15 cellular contexts compared by ENCODE assay signal in genomic region chr11:71151561-71151960, GRCh38.
DNase-seq lines count a peak whose midpoint lies in the region; ATAC-seq and TF ChIP-seq lines count a peak whose summit lies in the region.
"Had no signal": no experiment of that assay in that cellular context is flagged by ENCODE, and none has a peak within 500 bp of the region (broad histone marks: within the 10 kb centered on the region; RNA-seq: fewer than 3 reads in every experiment).

No MANE protein-coding gene starts in this region.

- no peak overlapping the region for H3K4me3 ChIP-seq in Caco-2 (ENCODE audit: low read depth, low read length)
- no peak overlapping the region for H3K4me3 ChIP-seq in sigmoid colon
- H3K4me3 ChIP-seq in colonic mucosa = no peak overlapping the region

- H3K9ac ChIP-seq in colonic mucosa (ENCODE audit: low read depth in 2 of 2, low read length in 2 of 2) = no peak overlapping the region

- CTCF ChIA-PET in Caco-2 (lab: Charles Lee) = no interaction called here

- H3K9me3 Mint-ChIP-seq in Caco-2 (ENCODE audit: unreplicated experiment) (no peaks in the 10 kb centered on the region), nephron (peaks cover 6% of the 10 kb centered on the region)
- H3K9me3 Mint-ChIP-seq: CD8-positive, alpha-beta T cell had no signal

- intact Hi-C loops in Caco-2 (cut with micrococcal nuclease; ENCODE audit: unreplicated experiment) (no loop called here), sigmoid colon (cut with DNase I) (no loop called here), colonic mucosa (cut with DNase I) (no loop called here)

- H3K27ac Mint-ChIP-seq in Caco-2 (ENCODE audit: unreplicated experiment) = peak overlapping the region; percentile 45
- peak overlapping the region in 2 of 3 experiments; percentile 15 to 92 for H3K27ac Mint-ChIP-seq in nephron
- H3K27ac Mint-ChIP-seq: CD8-positive, alpha-beta T cell; HFFc6 had no signal

- 94 to 96% methylated on average over 14 of the region's 14 CpGs for WGBS in sigmoid colon, 2 donors

- BruUV-seq in Caco-2 (replicated peaks; lab: Mats Ljungman, UMichigan) = no TSS peak

- POLR2A ChIA-PET in Caco-2 (lab: Charles Lee) = no interaction called here

- TF ChIP-seq CTCF in Caco-2 (IDR thresholded peaks at IDR 0.05; ENCODE audit: insufficient read depth in 1 of 2, low read depth in 1 of 2, low read length in 1 of 2, severe bottlenecking in 1 of 2, unreplicated experiment in 1 of 2) = no peak
- TF ChIP-seq CTCF in nephron (IDR thresholded peaks at IDR 0.05; ENCODE audit: unreplicated experiment in 3 of 3) = no peak
- TF ChIP-seq CTCF in sigmoid colon (IDR thresholded peaks at IDR 0.05) = no peak
- TF ChIP-seq CTCF in colonic mucosa (IDR thresholded peaks at IDR 0.05) = no peak

- H3K27ac ChIP-seq in sigmoid colon = no peak overlapping the region
- no peak overlapping the region for H3K27ac ChIP-seq in colonic mucosa
- H3K27ac ChIP-seq: 22Rv1 had no signal

- DNase-seq in NCI-H1092 treated with DMSO at 0.1 percent for 48 hours (lab: John Stamatoyannopoulos, UW) (peak; percentile 43), NCI-H1092 (lab: John Stamatoyannopoulos, UW) (no peak), Caco-2 (no peak), sigmoid colon (peak; percentile 33), colonic mucosa (no peak)
- DNase-seq: CD8-positive, alpha-beta T cell; COR-L47; DND-41; GDM1; HCEC 1CT; HFFc6 had no signal

- H3K9me3 ChIP-seq in Caco-2 = no peaks in the 10 kb centered on the region
- H3K9me3 ChIP-seq in sigmoid colon = no peaks in the 10 kb centered on the region
- no peaks in the 10 kb centered on the region for H3K9me3 ChIP-seq in colonic mucosa

- H3K36me3 ChIP-seq in Caco-2 (ENCODE audit: control insufficient read depth, insufficient read depth, low read length) = peaks cover 8% of the 10 kb centered on the region
- no peaks in the 10 kb centered on the region for H3K36me3 ChIP-seq in sigmoid colon
- H3K36me3 ChIP-seq in colonic mucosa = no peaks in the 10 kb centered on the region

- H3K36me3 Mint-ChIP-seq in Caco-2 (ENCODE audit: insufficient read depth, unreplicated experiment) (peaks cover 57% of the 10 kb centered on the region), nephron (ENCODE audit: low read depth) (no peaks in the 10 kb centered on the region)
- H3K36me3 Mint-ChIP-seq: CD14-positive monocyte; CD8-positive, alpha-beta T cell had no signal

- H3K4me1 ChIP-seq in Caco-2 (peaks cover 7% of the 10 kb centered on the region; the same call in 1 of the 2 replicates), sigmoid colon (no peaks in the 10 kb centered on the region), colonic mucosa (no peaks in the 10 kb centered on the region)

- no peak overlapping the region for H3K4me3 Mint-ChIP-seq in Caco-2 (ENCODE audit: unreplicated experiment)
- H3K4me3 Mint-ChIP-seq in nephron = no peak overlapping the region
- H3K4me3 Mint-ChIP-seq: CD8-positive, alpha-beta T cell; HFFc6 had no signal

- no peaks in the 10 kb centered on the region for H3K27me3 Mint-ChIP-seq in Caco-2 (ENCODE audit: insufficient read depth, unreplicated experiment)
- H3K27me3 Mint-ChIP-seq in nephron (ENCODE audit: low read depth) = peaks cover 51% of the 10 kb centered on the region

- TF ChIP-seq POLR2A in sigmoid colon (IDR thresholded peaks at IDR 0.05) = no peak

- ATAC-seq in GM18867 (IDR thresholded peaks at IDR 0.05; ENCODE audit: unreplicated experiment) = no peak
- ATAC-seq: CD8-positive, alpha-beta T cell had no signal

- peaks cover 25% of the 10 kb centered on the region for H3K4me1 Mint-ChIP-seq in Caco-2 (ENCODE audit: low read depth, unreplicated experiment)
- peaks cover 25% of the 10 kb centered on the region for H3K4me1 Mint-ChIP-seq in nephron
- H3K4me1 Mint-ChIP-seq: CD14-positive monocyte had no signal

- TF ChIP-seq EP300 in sigmoid colon (IDR thresholded peaks at IDR 0.05) = no peak

- H3K27me3 ChIP-seq in Caco-2 (replicated peaks; ENCODE audit: control insufficient read depth, insufficient read depth, low read length) = no peaks in the 10 kb centered on the region
- H3K27me3 ChIP-seq in sigmoid colon = peaks cover 0 to 28% (median 0%) of the 10 kb centered on the region in 3 donors
- H3K27me3 ChIP-seq in colonic mucosa = no peaks in the 10 kb centered on the region

Comparison
In these comparisons a context has a peak if more than half of its experiments do, and no peak if none do; other contexts are left out.
1. DNase-seq: peak in NCI-H1092 treated with DMSO at 0.1 percent for 48 hours (single experiment) and sigmoid colon (single experiment); none in NCI-H1092 (single experiment), Caco-2 (0 of 2) and colonic mucosa (single experiment).